1 cellular context compared by ENCODE assay signal in genomic region chr22:39498368-39498767, GRCh38.
TF ChIP-seq lines count a peak whose summit lies in the region.

No MANE protein-coding gene starts in this region.

TF ChIP-seq in IMR-90, 13 proteins besides CTCF, POLR2A, EP300 and RAD21:
- TF ChIP-seq RFX5 (IDR thresholded peaks at IDR 0.05; ENCODE audit: low read depth, low read length) (no peak), CHD1 (IDR thresholded peaks at IDR 0.05; ENCODE audit: low read depth, low read length) (no peak), MAFK (IDR thresholded peaks at IDR 0.05; ENCODE audit: low read depth, low read length) (no peak), FOS (IDR thresholded peaks at IDR 0.05; ENCODE audit: low read depth, low read length) (no peak), ELK1 (IDR thresholded peaks at IDR 0.05; ENCODE audit: borderline replicate concordance, low read depth, low read length) (no peak), NFE2L2 (IDR thresholded peaks at IDR 0.05; ENCODE audit: low read depth, low read length) (no peak), MAZ (IDR thresholded peaks at IDR 0.05; ENCODE audit: borderline replicate concordance, low read depth, low read length) (no peak), CEBPB (IDR thresholded peaks at IDR 0.05; ENCODE audit: low read depth, low read length) (no peak), RCOR1 (IDR thresholded peaks at IDR 0.05; ENCODE audit: insufficient replicate concordance, low read length) (no peak), BHLHE40 (IDR thresholded peaks at IDR 0.05; ENCODE audit: low read depth, low read length) (no peak), MXI1 (IDR thresholded peaks at IDR 0.05; ENCODE audit: borderline replicate concordance, low read depth, low read length) (no peak), SMC3 (IDR thresholded peaks at IDR 0.05; ENCODE audit: low read depth, low read length) (no peak)
- TF ChIP-seq, protein P1, sequence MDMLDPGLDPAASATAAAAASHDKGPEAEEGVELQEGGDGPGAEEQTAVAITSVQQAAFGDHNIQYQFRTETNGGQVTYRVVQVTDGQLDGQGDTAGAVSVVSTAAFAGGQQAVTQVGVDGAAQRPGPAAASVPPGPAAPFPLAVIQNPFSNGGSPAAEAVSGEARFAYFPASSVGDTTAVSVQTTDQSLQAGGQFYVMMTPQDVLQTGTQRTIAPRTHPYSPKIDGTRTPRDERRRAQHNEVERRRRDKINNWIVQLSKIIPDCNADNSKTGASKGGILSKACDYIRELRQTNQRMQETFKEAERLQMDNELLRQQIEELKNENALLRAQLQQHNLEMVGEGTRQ (IDR thresholded peaks at IDR 0.05; ENCODE audit: low read depth, low read length): no peak
